Comparison of ENCODE assay signal across 21 cellular contexts in the genomic region with DNA sequence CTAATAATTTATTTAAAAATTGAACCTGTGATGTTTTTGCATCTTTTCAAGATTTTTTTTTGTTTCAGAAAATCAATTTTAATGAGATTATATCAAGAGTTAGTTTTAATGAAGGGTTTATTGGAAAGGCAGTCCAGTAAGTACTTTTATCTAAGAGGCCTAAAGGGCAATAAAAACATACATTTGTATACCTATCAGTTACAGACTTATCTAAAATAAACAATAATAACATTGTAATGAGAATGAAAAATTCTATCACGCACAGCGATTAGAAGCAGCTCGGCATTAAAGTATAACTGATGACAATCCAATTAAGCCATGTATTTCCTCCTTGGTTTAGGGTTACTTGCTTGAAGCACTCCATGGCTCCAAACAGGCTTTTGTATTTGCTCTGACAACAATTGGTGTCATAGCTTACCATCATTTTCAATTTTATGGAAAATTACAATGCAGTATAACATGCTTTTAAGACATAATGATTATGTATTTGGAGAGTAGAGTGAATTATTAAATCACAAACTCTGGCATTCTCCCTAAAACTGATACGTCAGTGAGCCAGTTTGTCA.
"Had no signal": no experiment of that assay in that cellular context is flagged by ENCODE, and none has a peak within 500 bp of the region (broad histone marks: within the 10 kb centered on the region; RNA-seq: fewer than 3 reads in every experiment).

No MANE protein-coding gene starts in this region.

- DNase-seq: activated CD4-positive, alpha-beta T cell treated with anti-CD3 and anti-CD28 coated beads, Interleukin-2, amount 10 ng/mL, durations not matched to agents 7 days and 5 days; activated CD8-positive, alpha-beta T cell treated with anti-CD3 and anti-CD28 coated beads, Interleukin-2, amount 10 ng/mL, durations not matched to agents 7 days and 5 days; activated naive CD4-positive, alpha-beta T cell treated with Interleukin-2 at 50 U/mL for 16 hours; activated naive CD8-positive, alpha-beta T cell treated with anti-CD3 and anti-CD28 coated beads, Interleukin-2, amount 10 ng/mL, durations not matched to agents 7 days and 5 days; activated T-cell treated with anti-CD3 and anti-CD28 coated beads, Interleukin-2, amount 50 U/mL, for 24 hours; amygdala; dermis blood vessel endothelial cell; effector memory CD4-positive, alpha-beta T cell; esophagus squamous epithelium; heart right ventricle; left ventricle myocardium inferior; mammary epithelial cell; midbrain; posterior cingulate gyrus; sigmoid colon; spleen; stimulated activated naive B cell treated with anti-CD40 and anti-IgM and Interleukin-4, amounts not matched to agents 10 μg/mL and 1 μg/mL and 100 μg/mL, for 72 hours; upper lobe of left lung had no signal

- ATAC-seq: activated CD4-positive, CD25-positive, alpha-beta regulatory T cell treated with anti-CD3 and anti-CD28 coated beads, Interleukin-2, amount 50 U/mL, for 24 hours; activated CD8-positive, alpha-beta T cell treated with anti-CD3 and anti-CD28 coated beads, Interleukin-2, amount 10 ng/mL, durations not matched to agents 7 days and 5 days; heart right ventricle; stimulated activated naive B cell treated with anti-CD40 and anti-IgM and Interleukin-4, amounts not matched to agents 10 μg/mL and 1 μg/mL and 100 μg/mL, for 72 hours had no signal

- H3K4me1 ChIP-seq: esophagus squamous epithelium, heart right ventricle, left ventricle myocardium inferior, sigmoid colon, spleen, upper lobe of left lung had no signal

- H3K27me3 ChIP-seq: cardiac muscle cell, esophagus squamous epithelium, heart right ventricle, sigmoid colon, spleen, upper lobe of left lung had no signal

- H3K36me3 ChIP-seq: cardiac muscle cell, esophagus squamous epithelium, heart right ventricle, left ventricle myocardium inferior, sigmoid colon, spleen, thoracic aorta, upper lobe of left lung had no signal

- H3K4me3 ChIP-seq: cardiac muscle cell, esophagus squamous epithelium, heart right ventricle, left ventricle myocardium inferior, sigmoid colon, spleen, thoracic aorta, upper lobe of left lung had no signal

- H3K27ac ChIP-seq: cardiac muscle cell, esophagus squamous epithelium, heart right ventricle, left ventricle myocardium inferior, sigmoid colon, spleen, thoracic aorta, upper lobe of left lung had no signal
